In the genomic region with DNA sequence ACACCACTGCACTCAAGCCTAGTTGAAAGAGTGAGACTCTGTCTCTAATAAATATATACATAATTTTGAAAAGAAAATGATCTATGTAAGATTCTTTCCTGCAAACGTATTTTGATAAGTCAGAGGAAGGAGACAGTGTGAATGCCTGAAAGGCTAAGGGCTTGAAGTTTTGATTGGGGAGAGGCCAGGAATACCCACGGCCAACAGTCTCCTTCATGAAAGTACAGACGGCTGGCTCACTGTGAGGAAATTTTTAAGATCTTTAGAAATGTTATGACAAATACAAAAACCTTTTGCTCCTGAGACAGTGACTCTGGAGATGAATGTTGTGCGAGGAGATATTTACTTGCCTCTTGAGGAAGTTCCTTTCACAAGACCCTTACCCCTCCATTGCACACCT, we compare ENCODE assay signal across 24 cellular contexts.
DNase-seq lines count a peak whose midpoint lies in the region; ATAC-seq, FAIRE-seq and TF ChIP-seq lines count a peak whose summit lies in the region.
"Had no signal": no experiment of that assay in that cellular context is flagged by ENCODE, and none has a peak within 500 bp of the region (broad histone marks: within the 10 kb centered on the region; RNA-seq: fewer than 3 reads in every experiment).

No MANE protein-coding gene starts in this region.

- TF ChIP-seq CTCF in brain microvascular endothelial cell (IDR thresholded peaks at IDR 0.05; ENCODE audit: low read depth, low read length, missing control alignments): no peak

- FAIRE-seq in GM19239 (lab: Jason Lieb, UNC): no peak
- FAIRE-seq: GM12891, HepG2 had no signal

- H3K27me3 ChIP-seq in adipocyte (replicated peaks; ENCODE audit: control insufficient read depth, insufficient read depth, low read length) (no peaks in the 10 kb centered on the region), brain microvascular endothelial cell (replicated peaks) (no peaks in the 10 kb centered on the region)

- DNase-seq in adipocyte (ENCODE audit: low read depth) (peak; percentile 55), brain microvascular endothelial cell (peak; percentile 34), fibroblast of peridontal ligament (ENCODE audit: extremely low read depth) (peak; percentile 8), stromal cell of bone marrow (ENCODE audit: low read depth) (peak; percentile 45), GM19239 (ENCODE audit: insufficient read length, low spot score) (no peak)
- no peak for DNase-seq in activated CD4-positive, alpha-beta T cell treated with anti-CD3 and anti-CD28 coated beads, Interleukin-2, amount 50 U/mL, for 48 hours
- DNase-seq: ACHN; CD8-positive, alpha-beta T cell; KG1; NCI-H1105; NCI-H146; NCI-H2029; NCI-H226; NCI-H510A treated with DMSO at 0.1 percent for 48 hours; NCI-H82; SIG-M5 had no signal

- H3K36me3 ChIP-seq in adipocyte (ENCODE audit: control insufficient read depth, insufficient read depth, low read length, severe bottlenecking) (no peaks in the 10 kb centered on the region), brain microvascular endothelial cell (replicated peaks) (no peaks in the 10 kb centered on the region)
- H3K36me3 ChIP-seq: BLaER1 treated with 17β-estradiol and CSF1 and Interleukin-3, amounts not matched to agents 10 nM and 100 nM; HAP-1 had no signal

- in situ Hi-C loops in brain microvascular endothelial cell (cut with HindIII; ENCODE audit: low pct_ligation_motif_present, low sequenced_read_pairs): no loop called here

- ATAC-seq in HG03342 (IDR thresholded peaks at IDR 0.05; ENCODE audit: unreplicated experiment): no peak
- ATAC-seq: CD8-positive, alpha-beta T cell; GM23338; HepG2; Panc1 had no signal

- H3K9ac ChIP-seq in adipocyte (ENCODE audit: low read length): no peak overlapping the region
- H3K9ac ChIP-seq: BLaER1 treated with 17β-estradiol and CSF1 and Interleukin-3, amounts not matched to agents 10 nM and 100 nM had no signal

- no peaks in the 10 kb centered on the region for H3K9me3 ChIP-seq in adipocyte (ENCODE audit: control insufficient read depth, low read length)
- H3K9me3 ChIP-seq: BLaER1 treated with 17β-estradiol and CSF1 and Interleukin-3, amounts not matched to agents 10 nM and 100 nM; HAP-1 had no signal

- peaks cover 7% of the 10 kb centered on the region for H3K4me1 ChIP-seq in adipocyte (ENCODE audit: control insufficient read depth, insufficient read depth, low read length)

- H3K27ac ChIP-seq in brain microvascular endothelial cell: peak overlapping the region; percentile 38
- H3K27ac ChIP-seq: BLaER1 treated with 17β-estradiol and CSF1 and Interleukin-3, amounts not matched to agents 10 nM and 100 nM; HL-60 had no signal

- H3K4me3 ChIP-seq in adipocyte (ENCODE audit: low read length): no peak overlapping the region
- no peak overlapping the region for H3K4me3 ChIP-seq in brain microvascular endothelial cell (ENCODE audit: low read depth, low read length)
- H3K4me3 ChIP-seq: BLaER1 treated with 17β-estradiol and CSF1 and Interleukin-3, amounts not matched to agents 10 nM and 100 nM; GM23338; HAP-1 had no signal

Comparison
In these comparisons a context has a peak if more than half of its experiments do, and no peak if none do; other contexts are left out.
1. DNase-seq: peak in adipocyte (single experiment), brain microvascular endothelial cell (single experiment), fibroblast of peridontal ligament (single experiment) and stromal cell of bone marrow (single experiment); none in activated CD4-positive, alpha-beta T cell treated with anti-CD3 and anti-CD28 coated beads, Interleukin-2, amount 50 U/mL, for 48 hours (0 of 2) and GM19239 (single experiment).